In the genomic region with DNA sequence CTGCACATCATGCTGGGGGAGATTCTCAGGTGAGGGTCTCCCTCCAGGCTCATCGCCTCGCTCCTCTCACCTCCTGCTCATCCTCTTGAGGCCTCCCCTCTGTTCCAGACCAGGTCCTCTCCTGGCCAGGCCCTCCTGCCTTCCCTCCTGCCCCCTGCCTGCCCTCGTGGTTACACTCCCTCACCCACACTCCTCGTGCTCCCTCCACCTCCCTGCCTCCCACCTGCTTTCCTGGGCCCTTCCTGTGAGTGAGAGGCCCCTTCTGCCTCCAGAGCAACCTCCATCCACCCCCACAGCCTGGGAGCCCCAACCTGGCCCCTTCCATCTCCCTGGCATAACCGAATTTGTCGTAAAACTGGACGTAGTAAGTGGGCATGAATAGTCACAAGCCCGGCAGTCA, we compare ENCODE assay signal across 18 cellular contexts. TPM values are rescaled to one million over a fixed set of nuclear protein-coding genes. Genes with fewer than 3 reads are reported as not detected.
DNase-seq lines count a peak whose midpoint lies in the region; ATAC-seq lines count a peak whose summit lies in the region.
"Had no signal": no experiment of that assay in that cellular context is flagged by ENCODE, and none has a peak within 500 bp of the region (broad histone marks: within the 10 kb centered on the region; RNA-seq: fewer than 3 reads in every experiment).

No MANE protein-coding gene starts in this region.

- peak overlapping the region; percentile 44 for H3K4me3 Mint-ChIP-seq in T-helper 1 cell treated with Interleukin-12 subunit alpha and Interleukin-12 subunit beta and Interleukin-4 antibody, amounts not matched to agents 30 μg/mL and 1 μg/mL, for 36 hours
- H3K4me3 Mint-ChIP-seq in IgD-negative memory B cell: peak overlapping the region in 2 of 4 donors; percentile 56 to 75
- peak overlapping the region; percentile 54 for H3K4me3 Mint-ChIP-seq in activated naive CD8-positive, alpha-beta T cell treated with anti-CD3 and anti-CD28 coated beads, Interleukin-2, amount 10 ng/mL, durations not matched to agents 7 days and 5 days
- H3K4me3 Mint-ChIP-seq in natural killer cell treated with Interleukin-12 subunit alpha and Interleukin-12 subunit beta and Interleukin-15 and Interleukin-18, amount 100 ng/mL, for 72 hours: peak overlapping the region; percentile 89

- DNase-seq in T-helper 1 cell (no peak), NCI-H1105 (lab: John Stamatoyannopoulos, UW) (no peak)
- no peak for DNase-seq in activated naive CD8-positive, alpha-beta T cell treated with anti-CD3 and anti-CD28 coated beads, Interleukin-2, amount 10 ng/mL, durations not matched to agents 7 days and 5 days
- DNase-seq in natural killer cell treated with Interleukin-12 subunit alpha and Interleukin-12 subunit beta and Interleukin-15 and Interleukin-18, amount 100 ng/mL, for 72 hours (ENCODE audit: low spot score): no peak
- DNase-seq: adrenal gland; left colon; NCI-H1436; NCI-H2171; NCI-H526 treated with DMSO at 0.1 percent for 48 hours; nucleus accumbens; stimulated activated CD4-positive, alpha-beta T cell treated with anti-CD3 and anti-CD28 coated beads, Interleukin-4, amount 100 ng/mL, for 24 hours; upper lobe of right lung had no signal

- peak overlapping the region; percentile 16 for H3K27ac Mint-ChIP-seq in T-helper 1 cell treated with Interleukin-12 subunit alpha and Interleukin-12 subunit beta and Interleukin-4 antibody, amounts not matched to agents 30 μg/mL and 1 μg/mL, for 36 hours
- H3K27ac Mint-ChIP-seq in IgD-negative memory B cell: peak overlapping the region; percentile 73 to 89 (median 89)
- H3K27ac Mint-ChIP-seq in activated naive CD8-positive, alpha-beta T cell treated with anti-CD3 and anti-CD28 coated beads, Interleukin-2, amount 10 ng/mL, durations not matched to agents 7 days and 5 days: peak overlapping the region; percentile 65
- peak overlapping the region; percentile 96 to 98 for H3K27ac Mint-ChIP-seq in natural killer cell treated with Interleukin-12 subunit alpha and Interleukin-12 subunit beta and Interleukin-15 and Interleukin-18, amount 100 ng/mL, for 72 hours

- peaks cover 47% of the 10 kb centered on the region for H3K36me3 Mint-ChIP-seq in T-helper 1 cell treated with Interleukin-12 subunit alpha and Interleukin-12 subunit beta and Interleukin-4 antibody, amounts not matched to agents 30 μg/mL and 1 μg/mL, for 36 hours (ENCODE audit: low read depth)
- H3K36me3 Mint-ChIP-seq in IgD-negative memory B cell: peaks cover 8% of the 10 kb centered on the region
- peaks cover 49% of the 10 kb centered on the region for H3K36me3 Mint-ChIP-seq in activated naive CD8-positive, alpha-beta T cell treated with anti-CD3 and anti-CD28 coated beads, Interleukin-2, amount 10 ng/mL, durations not matched to agents 7 days and 5 days
- peaks cover 15% of the 10 kb centered on the region for H3K36me3 Mint-ChIP-seq in natural killer cell treated with Interleukin-12 subunit alpha and Interleukin-12 subunit beta and Interleukin-15 and Interleukin-18, amount 100 ng/mL, for 72 hours

- no peaks in the 10 kb centered on the region for H3K27me3 Mint-ChIP-seq in T-helper 1 cell treated with Interleukin-12 subunit alpha and Interleukin-12 subunit beta and Interleukin-4 antibody, amounts not matched to agents 30 μg/mL and 1 μg/mL, for 36 hours (ENCODE audit: low read depth)
- H3K27me3 Mint-ChIP-seq in IgD-negative memory B cell: no peaks in the 10 kb centered on the region
- H3K27me3 Mint-ChIP-seq in activated naive CD8-positive, alpha-beta T cell treated with anti-CD3 and anti-CD28 coated beads, Interleukin-2, amount 10 ng/mL, durations not matched to agents 7 days and 5 days: no peaks in the 10 kb centered on the region
- no peaks in the 10 kb centered on the region for H3K27me3 Mint-ChIP-seq in natural killer cell treated with Interleukin-12 subunit alpha and Interleukin-12 subunit beta and Interleukin-15 and Interleukin-18, amount 100 ng/mL, for 72 hours

- ATAC-seq in activated naive CD8-positive, alpha-beta T cell treated with anti-CD3 and anti-CD28 coated beads, Interleukin-2, amount 10 ng/mL, durations not matched to agents 7 days and 5 days (ENCODE audit: low read depth): no peak
- ATAC-seq in natural killer cell treated with Interleukin-12 subunit alpha and Interleukin-12 subunit beta and Interleukin-15 and Interleukin-18, amount 100 ng/mL, for 72 hours: no peak
- no peak for ATAC-seq in GM21723 (IDR thresholded peaks at IDR 0.05; ENCODE audit: unreplicated experiment)
- no peak for ATAC-seq in GM21367 (IDR thresholded peaks at IDR 0.05; ENCODE audit: unreplicated experiment)
- ATAC-seq: left colon, upper lobe of right lung had no signal

- POLR2A ChIA-PET in activated naive CD8-positive, alpha-beta T cell treated with anti-CD3 and anti-CD28 coated beads, Interleukin-2, amount 10 ng/mL, durations not matched to agents 7 days and 5 days (lab: Charles Lee): no interaction called here

- peaks cover 38% of the 10 kb centered on the region for H3K4me1 Mint-ChIP-seq in T-helper 1 cell treated with Interleukin-12 subunit alpha and Interleukin-12 subunit beta and Interleukin-4 antibody, amounts not matched to agents 30 μg/mL and 1 μg/mL, for 36 hours (ENCODE audit: low read depth)
- peaks cover 20 to 31% (median 22%) of the 10 kb centered on the region in 3 donors for H3K4me1 Mint-ChIP-seq in IgD-negative memory B cell
- peaks cover 43% of the 10 kb centered on the region for H3K4me1 Mint-ChIP-seq in activated naive CD8-positive, alpha-beta T cell treated with anti-CD3 and anti-CD28 coated beads, Interleukin-2, amount 10 ng/mL, durations not matched to agents 7 days and 5 days
- H3K4me1 Mint-ChIP-seq in natural killer cell treated with Interleukin-12 subunit alpha and Interleukin-12 subunit beta and Interleukin-15 and Interleukin-18, amount 100 ng/mL, for 72 hours (ENCODE audit: low read depth in 2 of 2): peaks cover 50 to 57% of the 10 kb centered on the region in 2 donors

- no peaks in the 10 kb centered on the region for H3K9me3 Mint-ChIP-seq in T-helper 1 cell treated with Interleukin-12 subunit alpha and Interleukin-12 subunit beta and Interleukin-4 antibody, amounts not matched to agents 30 μg/mL and 1 μg/mL, for 36 hours
- no peaks in the 10 kb centered on the region for H3K9me3 Mint-ChIP-seq in IgD-negative memory B cell
- no peaks in the 10 kb centered on the region for H3K9me3 Mint-ChIP-seq in activated naive CD8-positive, alpha-beta T cell treated with anti-CD3 and anti-CD28 coated beads, Interleukin-2, amount 10 ng/mL, durations not matched to agents 7 days and 5 days
- H3K9me3 Mint-ChIP-seq in natural killer cell treated with Interleukin-12 subunit alpha and Interleukin-12 subunit beta and Interleukin-15 and Interleukin-18, amount 100 ng/mL, for 72 hours: no peaks in the 10 kb centered on the region

RNA-seq across cellular contexts. Expression of a gene that starts 4.5 kb away (rescaled TPM):
- polyA plus RNA-seq in IgD-negative memory B cell: 90.7 TPM
- 100 to 1,000 TPM; 116 to 118 TPM for total RNA-seq in activated naive CD8-positive, alpha-beta T cell treated with anti-CD3 and anti-CD28 coated beads, Interleukin-2, amount 10 ng/mL, durations not matched to agents 7 days and 5 days
- 100 to 1,000 TPM; 105 to 169 TPM for total RNA-seq in natural killer cell treated with Interleukin-12 subunit alpha and Interleukin-12 subunit beta and Interleukin-15 and Interleukin-18, amount 100 ng/mL, for 72 hours

RNA-seq across cellular contexts. Expression of a gene that starts 15.5 kb away (rescaled TPM):
- polyA plus RNA-seq in IgD-negative memory B cell: 0.48 TPM
- 10 to 100 TPM; 75.5 to 84.9 TPM for total RNA-seq in activated naive CD8-positive, alpha-beta T cell treated with anti-CD3 and anti-CD28 coated beads, Interleukin-2, amount 10 ng/mL, durations not matched to agents 7 days and 5 days
- total RNA-seq in natural killer cell treated with Interleukin-12 subunit alpha and Interleukin-12 subunit beta and Interleukin-15 and Interleukin-18, amount 100 ng/mL, for 72 hours: 1 to 10 TPM; 6.2 to 6.9 TPM
- total RNA-seq: left colon, M059J, subcutaneous adipose tissue had no signal

RNA-seq across cellular contexts. Expression of a gene that starts 40.9 kb away (rescaled TPM):
- polyA plus RNA-seq in IgD-negative memory B cell: 33.0 TPM
- 10 to 100 TPM; 41.4 to 45.1 TPM for total RNA-seq in activated naive CD8-positive, alpha-beta T cell treated with anti-CD3 and anti-CD28 coated beads, Interleukin-2, amount 10 ng/mL, durations not matched to agents 7 days and 5 days
- 10 to 100 TPM; 21.7 to 31.6 TPM for total RNA-seq in natural killer cell treated with Interleukin-12 subunit alpha and Interleukin-12 subunit beta and Interleukin-15 and Interleukin-18, amount 100 ng/mL, for 72 hours

Comparison
In these comparisons a context has a peak if more than half of its experiments do, and no peak if none do; other contexts are left out.
1. H3K27ac Mint-ChIP-seq: peak in every context shown above with its lines; median percentile 97 in natural killer cell treated with Interleukin-12 subunit alpha and Interleukin-12 subunit beta and Interleukin-15 and Interleukin-18, amount 100 ng/mL, for 72 hours; 89 in IgD-negative memory B cell; 65 in activated naive CD8-positive, alpha-beta T cell treated with anti-CD3 and anti-CD28 coated beads, Interleukin-2, amount 10 ng/mL, durations not matched to agents 7 days and 5 days; 16 in T-helper 1 cell treated with Interleukin-12 subunit alpha and Interleukin-12 subunit beta and Interleukin-4 antibody, amounts not matched to agents 30 μg/mL and 1 μg/mL, for 36 hours.
2. RNA of a gene that starts 15.5 kb away (total RNA-seq): 75.5 to 84.9 TPM in activated naive CD8-positive, alpha-beta T cell treated with anti-CD3 and anti-CD28 coated beads, Interleukin-2, amount 10 ng/mL, durations not matched to agents 7 days and 5 days; 6.2 to 6.9 TPM in natural killer cell treated with Interleukin-12 subunit alpha and Interleukin-12 subunit beta and Interleukin-15 and Interleukin-18, amount 100 ng/mL, for 72 hours; every median in the first group is over 4 times any median in the second.